ENCODE assay signal across 20 cellular contexts in genomic region chr12:110067531-110067930, GRCh38. TPM values are rescaled to one million over a fixed set of nuclear protein-coding genes. Genes with fewer than 3 reads are reported as not detected.
A peak's percentile ranks its signal among the peaks of the same experiment; 100 is the strongest.
DNase-seq lines count a peak whose midpoint lies in the region; ATAC-seq and TF ChIP-seq lines count a peak whose summit lies in the region.
"Had no signal": no experiment of that assay in that cellular context is flagged by ENCODE, and none has a peak within 500 bp of the region (broad histone marks: within the 10 kb centered on the region; RNA-seq: fewer than 3 reads in every experiment).

No MANE protein-coding gene starts in this region.

- H3K27me3 Mint-ChIP-seq in endodermal cell (ENCODE audit: insufficient read depth) (peaks cover 8% of the 10 kb centered on the region), HFFc6 (ENCODE audit: insufficient read depth) (peaks cover 10% of the 10 kb centered on the region)
- H3K27me3 Mint-ChIP-seq in activated T-helper 2 cell treated with anti-CD3 and anti-CD28 coated beads, Interferon-gamma antibody, Interleukin-2, Interleukin-4, amounts not matched to agents 10 μg/mL and 5 μg/mL and 100 μg/mL, durations not matched to agents 14 hours and 24 hours and 36 hours (ENCODE audit: low read depth) = no peaks in the 10 kb centered on the region

- H4K20me1 ChIP-seq in SK-N-SH (ENCODE audit: insufficient read depth) = no peaks in the 10 kb centered on the region

- H3F3A ChIP-seq in SK-N-SH (replicated peaks; ENCODE audit: insufficient read depth) = no peaks in the 10 kb centered on the region

- intact Hi-C loops in activated T-helper 2 cell treated with anti-CD3 and anti-CD28 coated beads, Interferon-gamma antibody, Interleukin-2, Interleukin-4, amounts not matched to agents 10 μg/mL and 5 μg/mL and 100 μg/mL, durations not matched to agents 14 hours and 24 hours and 36 hours (cut with micrococcal nuclease) = loop anchor here (10.0 kb wide), 1 partner anchor 507 kb away; no protein-coding TSS in a partner anchor

- no peaks in the 10 kb centered on the region for H3K36me3 ChIP-seq in SK-N-SH (replicated peaks in 1 of 2; ENCODE audit: control insufficient read depth in 1 of 2, insufficient read depth in 2 of 2, low read length in 1 of 2)
- no peaks in the 10 kb centered on the region for H3K36me3 ChIP-seq in endodermal cell (ENCODE audit: control insufficient read depth, insufficient read depth, low read length)
- H3K36me3 ChIP-seq in WERI-Rb-1 = no peaks in the 10 kb centered on the region

- ATAC-seq in SK-N-SH treated with all-trans-retinoic acid at 6 μM for 48 hours = no peak

- H3K4me3 Mint-ChIP-seq in endodermal cell = no peak overlapping the region
- H3K4me3 Mint-ChIP-seq in HFFc6 = no peak overlapping the region
- no peak overlapping the region for H3K4me3 Mint-ChIP-seq in activated T-helper 2 cell treated with anti-CD3 and anti-CD28 coated beads, Interferon-gamma antibody, Interleukin-2, Interleukin-4, amounts not matched to agents 10 μg/mL and 5 μg/mL and 100 μg/mL, durations not matched to agents 14 hours and 24 hours and 36 hours (ENCODE audit: low read depth)

- H3K79me2 ChIP-seq in SK-N-SH (ENCODE audit: insufficient read depth) = no peaks in the 10 kb centered on the region

- 92% methylated on average over 7 of the region's 7 CpGs for WGBS in SK-N-SH (ENCODE audit: low lambda C conversion rate)
- whole genome bisulfite sequencing in endodermal cell (ENCODE audit: insufficient coverage in 1 of 2, insufficient read length in 1 of 2), 2 experiments = 93 to 98% methylated on average over 3 to 7 of the region's 7 CpGs

- H3K9me3 Mint-ChIP-seq in endodermal cell = no peaks in the 10 kb centered on the region
- no peaks in the 10 kb centered on the region for H3K9me3 Mint-ChIP-seq in HFFc6
- no peaks in the 10 kb centered on the region for H3K9me3 Mint-ChIP-seq in activated T-helper 2 cell treated with anti-CD3 and anti-CD28 coated beads, Interferon-gamma antibody, Interleukin-2, Interleukin-4, amounts not matched to agents 10 μg/mL and 5 μg/mL and 100 μg/mL, durations not matched to agents 14 hours and 24 hours and 36 hours

- H3K9ac ChIP-seq in SK-N-SH (no peak overlapping the region), endodermal cell (ENCODE audit: extremely low read depth, low read length, poor library complexity, severe bottlenecking) (no peak overlapping the region)
- H3K9ac ChIP-seq: KMS-11 had no signal

- no peaks in the 10 kb centered on the region for H3K36me3 Mint-ChIP-seq in endodermal cell (ENCODE audit: low read depth)
- no peaks in the 10 kb centered on the region for H3K36me3 Mint-ChIP-seq in HFFc6 (ENCODE audit: low read depth)
- peaks cover 52% of the 10 kb centered on the region for H3K36me3 Mint-ChIP-seq in activated T-helper 2 cell treated with anti-CD3 and anti-CD28 coated beads, Interferon-gamma antibody, Interleukin-2, Interleukin-4, amounts not matched to agents 10 μg/mL and 5 μg/mL and 100 μg/mL, durations not matched to agents 14 hours and 24 hours and 36 hours (ENCODE audit: low read depth)

- TF ChIP-seq RAD21 in SK-N-SH (IDR thresholded peaks at IDR 0.05; ENCODE audit: low read length) = no peak

- POLR2A ChIA-PET in SK-N-SH (lab: Yijun Ruan, JAX) = no interaction called here

- no peak for TF ChIP-seq EP300 in SK-N-SH (IDR thresholded peaks at IDR 0.05; ENCODE audit: borderline replicate concordance in 1 of 2, low read depth in 1 of 2, low read length in 1 of 2)

- no peaks in the 10 kb centered on the region for H3K9me3 ChIP-seq in SK-N-SH
- no peaks in the 10 kb centered on the region for H3K9me3 ChIP-seq in endodermal cell (ENCODE audit: control insufficient read depth, low read length)
- no peaks in the 10 kb centered on the region for H3K9me3 ChIP-seq in WERI-Rb-1 (ENCODE audit: severe bottlenecking)

- H3K4me1 Mint-ChIP-seq in endodermal cell = no peaks in the 10 kb centered on the region
- no peaks in the 10 kb centered on the region for H3K4me1 Mint-ChIP-seq in HFFc6 (ENCODE audit: low read depth)
- H3K4me1 Mint-ChIP-seq in activated T-helper 2 cell treated with anti-CD3 and anti-CD28 coated beads, Interferon-gamma antibody, Interleukin-2, Interleukin-4, amounts not matched to agents 10 μg/mL and 5 μg/mL and 100 μg/mL, durations not matched to agents 14 hours and 24 hours and 36 hours (ENCODE audit: low read depth) = peaks cover 38% of the 10 kb centered on the region

- TF ChIP-seq CTCF in SK-N-SH (IDR thresholded peaks at IDR 0.05) (no peak), NB4 (IDR thresholded peaks at IDR 0.05; ENCODE audit: low read depth, low read length) (no peak), endodermal cell (conservative IDR thresholded peaks at IDR 0.05) (no peak), HFFc6 (IDR thresholded peaks at IDR 0.05) (no peak), WERI-Rb-1 (IDR thresholded peaks at IDR 0.05; ENCODE audit: low read depth, low read length) (no peak)

- H3K27ac Mint-ChIP-seq in endodermal cell (no peak overlapping the region), HFFc6 (no peak overlapping the region)
- no peak overlapping the region for H3K27ac Mint-ChIP-seq in activated T-helper 2 cell treated with anti-CD3 and anti-CD28 coated beads, Interferon-gamma antibody, Interleukin-2, Interleukin-4, amounts not matched to agents 10 μg/mL and 5 μg/mL and 100 μg/mL, durations not matched to agents 14 hours and 24 hours and 36 hours

- no peak overlapping the region for H2AFZ ChIP-seq in SK-N-SH (ENCODE audit: low read depth)

- H3K27me3 ChIP-seq in SK-N-SH (ENCODE audit: insufficient read depth) = no peaks in the 10 kb centered on the region
- no peaks in the 10 kb centered on the region for H3K27me3 ChIP-seq in endodermal cell (ENCODE audit: control insufficient read depth, insufficient read depth, low read length, poor library complexity, severe bottlenecking)
- H3K27me3 ChIP-seq in WERI-Rb-1 (ENCODE audit: insufficient read depth, low read depth, severe bottlenecking) = no peaks in the 10 kb centered on the region

- TF ChIP-seq POLR2A in NB4 (IDR thresholded peaks at IDR 0.05; ENCODE audit: extremely low read depth, insufficient read length) = no peak

- H3K4me3 ChIP-seq in SK-N-SH (ENCODE audit: low read depth in 2 of 2, low read length in 1 of 2) (no peak overlapping the region), NB4 (ENCODE audit: low read depth, low read length) (no peak overlapping the region), endodermal cell (ENCODE audit: low read length) (no peak overlapping the region), WERI-Rb-1 (ENCODE audit: low read depth, low read length) (no peak overlapping the region)

- H3K4me1 ChIP-seq in SK-N-SH (ENCODE audit: control insufficient read depth in 1 of 2, insufficient read depth in 2 of 2, low read depth in 1 of 2, low read length in 1 of 2) = no peaks in the 10 kb centered on the region
- no peaks in the 10 kb centered on the region for H3K4me1 ChIP-seq in endodermal cell (ENCODE audit: control insufficient read depth, insufficient read depth, low read length)

- H3K9me2 ChIP-seq in SK-N-SH = no peaks in the 10 kb centered on the region

- CTCF ChIA-PET in SK-N-SH (lab: Yijun Ruan, JAX) = no interaction called here

- no peak overlapping the region for H3K4me2 ChIP-seq in SK-N-SH
- H3K4me2 ChIP-seq: KMS-11 had no signal

- no peak overlapping the region for H3K27ac ChIP-seq in SK-N-SH (ENCODE audit: low read depth in 2 of 2, low read length in 1 of 2)
- H3K27ac ChIP-seq in endodermal cell (ENCODE audit: low read depth, low read length) = no peak overlapping the region
- no peak overlapping the region for H3K27ac ChIP-seq in WERI-Rb-1
- H3K27ac ChIP-seq: KMS-11 had no signal

- DNase-seq in SK-N-SH (no peak), NB4 (ENCODE audit: low read depth) (peak; percentile 40), endodermal cell (peak; percentile 52), HFFc6 (no peak), WERI-Rb-1 (no peak), cortex of kidney (lab: John Stamatoyannopoulos, UW) (no peak)
- no peak for DNase-seq in activated T-helper 2 cell treated with anti-CD3 and anti-CD28 coated beads, Interferon-gamma antibody, Interleukin-2, Interleukin-4, amounts not matched to agents 10 μg/mL and 5 μg/mL and 100 μg/mL, durations not matched to agents 14 hours and 24 hours and 36 hours (ENCODE audit: low spot score)
- DNase-seq: 8988T; C1 segment of cervical spinal cord; MM.1S; NCI-H1105; NCI-H1694 treated with DMSO at 0.1 percent for 48 hours; NCI-H226; NCI-H526 treated with DMSO at 0.1 percent for 48 hours; NK-92 treated with Interleukin-12 subunit alpha and Interleukin-12 subunit beta, amount 100 ng/mL, for 24 hours; OCI-M1; RPMI8226; SW 1271 had no signal

TF ChIP-seq in SK-N-SH, 30 proteins besides CTCF, POLR2A, EP300 and RAD21 (continues in another document):
- TF ChIP-seq CHD2 (IDR thresholded peaks at IDR 0.05; ENCODE audit: low read length, partially characterized antibody) = no peak
- TF ChIP-seq GATA2 (CRISPR knock-in tag; IDR thresholded peaks at IDR 0.05) = no peak

TF ChIP-seq in SK-N-SH treated with all-trans-retinoic acid at 6 μM for 48 hours, 23 proteins besides CTCF, POLR2A, EP300 and RAD21 (continues in another document):
- TF ChIP-seq ZC3H10 (CRISPR knock-in tag; IDR thresholded peaks at IDR 0.05) (no peak), SNAI2 (CRISPR knock-in tag; IDR thresholded peaks at IDR 0.05) (no peak)

RNA-seq across cellular contexts. Expression of gene C12orf76, which starts 19.2 kb away (rescaled TPM):
- polyA plus RNA-seq in SK-N-SH (2012; rRNA removed) = 29.2 and 38.3 TPM in 2 replicates
- polyA plus RNA-seq in SK-N-SH (2012; cell fraction: cytosol; rRNA removed) = 34.8 and 37.0 TPM in 2 replicates
- polyA plus RNA-seq in SK-N-SH (2012; cell fraction: nucleus; rRNA removed) = 34.6 and 50.8 TPM in 2 replicates
- 10 to 100 TPM; 19.6 to 23.5 TPM for total RNA-seq in endodermal cell
- polyA plus RNA-seq in endodermal cell (2013, experiment 1 of 2) = 26.7 TPM
- polyA plus RNA-seq in endodermal cell (2013, experiment 2 of 2) = 26.4 TPM
- 1 to 10 TPM; 4.2 to 5.8 (median 4.6) TPM for total RNA-seq in HFFc6 (2021; fragmentation: NEBNext Ultra II Directional; extraction: Animal tissue kit (Norgen Biotek cat#: 25700))
- total RNA-seq in activated T-helper 2 cell treated with anti-CD3 and anti-CD28 coated beads, Interferon-gamma antibody, Interleukin-2, Interleukin-4, amounts not matched to agents 10 μg/mL and 5 μg/mL and 100 μg/mL, durations not matched to agents 14 hours and 24 hours and 36 hours = 24.8 and 25.2 TPM in 2 replicates

RNA-seq across cellular contexts. Expression of gene IFT81, which starts 56.6 kb away (rescaled TPM):
- 7.9 and 10.8 TPM in 2 replicates for polyA plus RNA-seq in SK-N-SH (2012; rRNA removed)
- polyA plus RNA-seq in SK-N-SH (2012; cell fraction: cytosol; rRNA removed) = 11.1 and 17.1 TPM in 2 replicates
- polyA plus RNA-seq in SK-N-SH (2012; cell fraction: nucleus; rRNA removed) = 9.5 and 18.2 TPM in 2 replicates
- 10 to 100 TPM; 20.2 to 29.6 TPM for total RNA-seq in endodermal cell
- polyA plus RNA-seq in endodermal cell (2013, experiment 1 of 2) = 31.5 TPM
- 36.8 TPM for polyA plus RNA-seq in endodermal cell (2013, experiment 2 of 2)
- 10 to 100 TPM in 5 of 6 experiments, 1 to 10 TPM in 1; 9.4 to 14.4 (median 12.8) TPM for total RNA-seq in HFFc6 (2021; fragmentation: NEBNext Ultra II Directional; extraction: Animal tissue kit (Norgen Biotek cat#: 25700))
- total RNA-seq in activated T-helper 2 cell treated with anti-CD3 and anti-CD28 coated beads, Interferon-gamma antibody, Interleukin-2, Interleukin-4, amounts not matched to agents 10 μg/mL and 5 μg/mL and 100 μg/mL, durations not matched to agents 14 hours and 24 hours and 36 hours = 1.3 and 1.6 TPM in 2 replicates

Comparison
In these comparisons a context has a peak if more than half of its experiments do, and no peak if none do; other contexts are left out.
1. DNase-seq: peak in NB4 (single experiment) and endodermal cell (single experiment); none in SK-N-SH (single experiment), HFFc6 (single experiment), activated T-helper 2 cell treated with anti-CD3 and anti-CD28 coated beads, Interferon-gamma antibody, Interleukin-2, Interleukin-4, amounts not matched to agents 10 μg/mL and 5 μg/mL and 100 μg/mL, durations not matched to agents 14 hours and 24 hours and 36 hours (single experiment), WERI-Rb-1 (single experiment) and cortex of kidney (single experiment).